ENCODE assay signal across 9 cellular contexts in the genomic region with DNA sequence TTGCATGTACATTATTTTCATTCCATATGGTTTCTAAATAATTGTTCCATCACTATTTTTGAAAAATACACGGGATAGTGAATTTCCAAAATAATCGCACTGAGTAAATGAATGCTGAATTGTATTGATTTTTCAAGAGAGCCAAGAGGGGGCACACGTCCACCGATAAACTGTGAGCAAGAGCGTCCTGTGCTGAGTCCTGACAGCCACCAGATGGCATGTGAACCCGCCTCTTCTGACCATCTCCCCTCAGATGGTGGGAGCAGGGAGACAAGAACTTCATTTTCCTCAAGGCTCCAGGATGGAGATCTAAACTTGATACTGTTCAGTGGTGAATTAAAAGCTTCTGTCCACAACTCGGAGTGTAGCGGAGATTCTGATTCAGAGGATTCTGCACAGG. TPM values are rescaled to one million over a fixed set of nuclear protein-coding genes. Genes with fewer than 3 reads are reported as not detected.
DNase-seq lines count a peak whose midpoint lies in the region; ATAC-seq and TF ChIP-seq lines count a peak whose summit lies in the region.
"Had no signal": no experiment of that assay in that cellular context is flagged by ENCODE, and none has a peak within 500 bp of the region (broad histone marks: within the 10 kb centered on the region; RNA-seq: fewer than 3 reads in every experiment).

No MANE protein-coding gene starts in this region.

- POLR2A ChIA-PET in activated CD4-positive, alpha-beta T cell treated with anti-CD3 and anti-CD28 coated beads for 36 hours (lab: Charles Lee) = no interaction called here

- no peak overlapping the region for H2AFZ ChIP-seq in smooth muscle cell (ENCODE audit: low read depth)

- no peak overlapping the region for H3K9ac ChIP-seq in smooth muscle cell (ENCODE audit: low read depth)

- H3K36me3 ChIP-seq in Peyer's patch (no peaks in the 10 kb centered on the region), smooth muscle cell (ENCODE audit: low read depth) (no peaks in the 10 kb centered on the region)

- no peaks in the 10 kb centered on the region for H3F3A ChIP-seq in smooth muscle cell (ENCODE audit: low read depth)

- H3K4me1 ChIP-seq in Peyer's patch (peaks cover 0 to 3% (median 0%) of the 10 kb centered on the region in 4 donors), smooth muscle cell (ENCODE audit: low read depth) (no peaks in the 10 kb centered on the region)

- no peak overlapping the region for H3K4me2 ChIP-seq in smooth muscle cell

- H3K4me1 Mint-ChIP-seq in activated CD4-positive, alpha-beta T cell treated with anti-CD3 and anti-CD28 coated beads for 36 hours = no peaks in the 10 kb centered on the region
- H3K4me1 Mint-ChIP-seq: activated naive CD4-positive, alpha-beta T cell treated with anti-CD3 and anti-CD28 coated beads, Interleukin-2, amount 50 U/mL, for 24 hours had no signal

- TF ChIP-seq CTCF in Peyer's patch (IDR thresholded peaks at IDR 0.05) = peak in 4 of 6 experiments; percentile 19 to 68 (median 60)
- TF ChIP-seq CTCF in cardiac fibroblast (IDR thresholded peaks at IDR 0.05; ENCODE audit: low read depth, low read length) = peak; percentile 20
- peak; percentile 30 for TF ChIP-seq CTCF in smooth muscle cell (IDR thresholded peaks at IDR 0.05; ENCODE audit: borderline replicate concordance, insufficient read depth, poor library complexity, severe bottlenecking)

- H3K79me2 ChIP-seq in smooth muscle cell (ENCODE audit: low read depth) = no peaks in the 10 kb centered on the region

- no peak for ATAC-seq in activated CD4-positive, alpha-beta T cell treated with anti-CD3 and anti-CD28 coated beads for 36 hours
- peak; percentile 45 for ATAC-seq in HG03565 (IDR thresholded peaks at IDR 0.05; ENCODE audit: unreplicated experiment)

- H3K27ac Mint-ChIP-seq in activated CD4-positive, alpha-beta T cell treated with anti-CD3 and anti-CD28 coated beads for 36 hours = no peak overlapping the region
- H3K27ac Mint-ChIP-seq: activated naive CD4-positive, alpha-beta T cell treated with anti-CD3 and anti-CD28 coated beads, Interleukin-2, amount 50 U/mL, for 24 hours had no signal

- H3K4me3 Mint-ChIP-seq in activated CD4-positive, alpha-beta T cell treated with anti-CD3 and anti-CD28 coated beads for 36 hours = no peak overlapping the region
- H3K4me3 Mint-ChIP-seq: activated naive CD4-positive, alpha-beta T cell treated with anti-CD3 and anti-CD28 coated beads, Interleukin-2, amount 50 U/mL, for 24 hours had no signal

- H3K27me3 ChIP-seq in Peyer's patch = no peaks in the 10 kb centered on the region
- H3K27me3 ChIP-seq in smooth muscle cell (ENCODE audit: low read depth) = no peaks in the 10 kb centered on the region

- 54% methylated on average over 8 of the region's 8 CpGs for WGBS in smooth muscle cell (ENCODE audit: low lambda C conversion rate)

- H3K27me3 Mint-ChIP-seq in activated CD4-positive, alpha-beta T cell treated with anti-CD3 and anti-CD28 coated beads for 36 hours = peaks cover 16% of the 10 kb centered on the region

- H4K20me1 ChIP-seq in smooth muscle cell (ENCODE audit: low read depth) = no peaks in the 10 kb centered on the region

- H3K27ac ChIP-seq in Peyer's patch (no peak overlapping the region), smooth muscle cell (ENCODE audit: low read depth) (no peak overlapping the region)

- DNase-seq in activated CD4-positive, alpha-beta T cell treated with anti-CD3 and anti-CD28 coated beads for 36 hours = peak; percentile 56
- DNase-seq in activated CD4-positive, alpha-beta T cell treated with anti-CD3 and anti-CD28 coated beads for 1 hour = no peak
- DNase-seq in Peyer's patch (peak in 1 of 3 donors; percentile 53), cardiac fibroblast (ENCODE audit: low read depth in 2 of 2) (peak in 1 of 2 donors; percentile 16), smooth muscle cell (lab: John Stamatoyannopoulos, UW; ENCODE audit: unreplicated experiment) (no peak), NCI-H2029 treated with DMSO at 0.1 percent for 48 hours (lab: John Stamatoyannopoulos, UW) (no peak), putamen (ENCODE audit: low spot score) (no peak)

- intact Hi-C loops in activated CD4-positive, alpha-beta T cell treated with anti-CD3 and anti-CD28 coated beads for 36 hours (cut with DNase I, micrococcal nuclease) = no loop called here

- H3K36me3 Mint-ChIP-seq in activated CD4-positive, alpha-beta T cell treated with anti-CD3 and anti-CD28 coated beads for 36 hours (ENCODE audit: low read depth) = no peaks in the 10 kb centered on the region
- H3K36me3 Mint-ChIP-seq: activated naive CD4-positive, alpha-beta T cell treated with anti-CD3 and anti-CD28 coated beads, Interleukin-2, amount 50 U/mL, for 24 hours had no signal

- H3K9me3 Mint-ChIP-seq in activated CD4-positive, alpha-beta T cell treated with anti-CD3 and anti-CD28 coated beads for 36 hours (ENCODE audit: low read depth) = peaks cover 24% of the 10 kb centered on the region

- TF ChIP-seq POLR2A in Peyer's patch (IDR thresholded peaks at IDR 0.05) = no peak

- CTCF ChIA-PET in activated CD4-positive, alpha-beta T cell treated with anti-CD3 and anti-CD28 coated beads for 36 hours (lab: Charles Lee) = no interaction called here

- peaks cover 0 to 8% (median 0%) of the 10 kb centered on the region in 4 donors for H3K9me3 ChIP-seq in Peyer's patch
- H3K9me3 ChIP-seq in smooth muscle cell (replicated peaks; ENCODE audit: low read depth) = no peaks in the 10 kb centered on the region

- H3K4me3 ChIP-seq in Peyer's patch (no peak overlapping the region), cardiac fibroblast (replicated peaks in 1 of 2; ENCODE audit: low read depth in 2 of 2, low read length in 2 of 2) (no peak overlapping the region), smooth muscle cell (no peak overlapping the region)

RNA-seq across cellular contexts. Expression of a gene that starts 30.6 kb away (rescaled TPM):
- total RNA-seq in activated CD4-positive, alpha-beta T cell treated with anti-CD3 and anti-CD28 coated beads for 36 hours = 1 to 10 TPM; 1.2 to 2.0 TPM
- 1 to 10 TPM; 1.3 to 7.8 (median 2.0) TPM for total RNA-seq in Peyer's patch
- 0.09 and 0.13 TPM in 2 replicates for total RNA-seq in smooth muscle cell
- polyA plus RNA-seq in smooth muscle cell = 0.37 TPM in 1 of 2 replicates, not detected in the other
